In the genomic region with DNA sequence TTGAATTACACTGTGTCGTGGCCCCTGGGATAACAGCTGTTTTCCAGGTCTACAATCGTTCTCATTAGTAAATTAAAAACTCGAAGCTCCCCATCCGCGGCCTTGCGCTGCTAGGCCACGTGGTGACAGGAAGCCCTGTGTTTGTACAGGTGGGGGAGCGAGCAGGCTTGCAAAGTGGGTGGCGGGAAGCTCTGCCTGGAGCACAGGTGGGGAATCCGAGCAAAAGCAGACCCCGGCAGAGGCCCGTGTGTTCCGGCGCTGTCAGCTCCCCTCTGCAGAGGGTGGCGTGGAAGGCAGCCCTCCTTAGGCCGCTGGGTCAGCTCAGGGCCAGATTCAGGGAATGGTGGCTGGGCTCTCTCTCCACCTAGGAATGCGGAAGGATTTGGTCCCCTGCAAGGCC, we compare ENCODE assay signal across 25 cellular contexts.
"Had no signal": no experiment of that assay in that cellular context is flagged by ENCODE, and none has a peak within 500 bp of the region (broad histone marks: within the 10 kb centered on the region; RNA-seq: fewer than 3 reads in every experiment).

No MANE protein-coding gene starts in this region.

- H3K27ac ChIP-seq: breast epithelium, esophagus muscularis mucosa, foreskin keratinocyte, left ventricle myocardium inferior, neutrophil, right lobe of liver, skin epidermis, transverse colon, WERI-Rb-1 had no signal

- H3K9me3 ChIP-seq: breast epithelium, esophagus muscularis mucosa, left ventricle myocardium inferior, neutrophil, right lobe of liver, testis, transverse colon had no signal

- H3K36me3 ChIP-seq: breast epithelium, neutrophil, right lobe of liver, transverse colon, WERI-Rb-1 had no signal

- DNase-seq: activated CD4-positive, alpha-beta memory T cell treated with anti-CD3 and anti-CD28 coated beads, Interleukin-2, amount 10 ng/mL, durations not matched to agents 7 days and 5 days; activated CD4-positive, alpha-beta T cell treated with anti-CD3 and anti-CD28 coated beads, Interleukin-2, amount 10 ng/mL, durations not matched to agents 24 days and 14 days; activated CD4-positive, CD25-positive, alpha-beta regulatory T cell treated with anti-CD3 and anti-CD28 coated beads, Interleukin-2, amount 50 U/mL, for 72 hours; activated naive CD8-positive, alpha-beta T cell treated with anti-CD3 and anti-CD28 coated beads, Interleukin-2, amount 50 U/mL, for 24 hours; activated T-cell treated with anti-CD3 and anti-CD28 coated beads, Interleukin-2, amount 50 U/mL, for 4 hours; amygdala; dermis blood vessel endothelial cell; effector CD4-positive, alpha-beta T cell; foreskin keratinocyte; left ventricle myocardium inferior; naive B cell; nephron progenitor cell; right lobe of liver; stimulated activated CD4-positive, alpha-beta T cell treated with anti-CD3 and anti-CD28 coated beads, Interleukin-12 subunit alpha, Interleukin-12 subunit beta, amount 100 ng/mL, for 4 hours; stimulated activated CD4-positive, alpha-beta T cell treated with anti-CD3 and anti-CD28 coated beads, Interleukin-4, amount 100 ng/mL, for 1 hour; stimulated activated naive CD8-positive, alpha-beta T cell treated with anti-CD3 and anti-CD28 coated beads, Interleukin-15, Interleukin-2, amounts not matched to agents 100 U/mL and 50 U/mL, for 24 hours; T1000; testis; transverse colon; WERI-Rb-1 had no signal

- ATAC-seq: activated naive CD8-positive, alpha-beta T cell treated with anti-CD3 and anti-CD28 coated beads, Interleukin-2, amount 50 U/mL, for 24 hours; activated T-cell treated with anti-CD3 and anti-CD28 coated beads, Interleukin-2, amount 50 U/mL, for 4 hours; right lobe of liver; stimulated activated naive CD8-positive, alpha-beta T cell treated with anti-CD3 and anti-CD28 coated beads, Interleukin-15, Interleukin-2, amounts not matched to agents 100 U/mL and 50 U/mL, for 24 hours had no signal

- H3K4me3 ChIP-seq: breast epithelium, esophagus muscularis mucosa, left ventricle myocardium inferior, lung, right lobe of liver, skin epidermis, testis, transverse colon had no signal

- H3K4me1 ChIP-seq: breast epithelium, esophagus muscularis mucosa, left ventricle myocardium inferior, right lobe of liver, transverse colon had no signal

- H3K27me3 ChIP-seq: breast epithelium, esophagus muscularis mucosa, foreskin keratinocyte, neutrophil, right lobe of liver, testis, transverse colon had no signal
